Comparison of ENCODE assay signal across 8 cellular contexts in the genomic region with DNA sequence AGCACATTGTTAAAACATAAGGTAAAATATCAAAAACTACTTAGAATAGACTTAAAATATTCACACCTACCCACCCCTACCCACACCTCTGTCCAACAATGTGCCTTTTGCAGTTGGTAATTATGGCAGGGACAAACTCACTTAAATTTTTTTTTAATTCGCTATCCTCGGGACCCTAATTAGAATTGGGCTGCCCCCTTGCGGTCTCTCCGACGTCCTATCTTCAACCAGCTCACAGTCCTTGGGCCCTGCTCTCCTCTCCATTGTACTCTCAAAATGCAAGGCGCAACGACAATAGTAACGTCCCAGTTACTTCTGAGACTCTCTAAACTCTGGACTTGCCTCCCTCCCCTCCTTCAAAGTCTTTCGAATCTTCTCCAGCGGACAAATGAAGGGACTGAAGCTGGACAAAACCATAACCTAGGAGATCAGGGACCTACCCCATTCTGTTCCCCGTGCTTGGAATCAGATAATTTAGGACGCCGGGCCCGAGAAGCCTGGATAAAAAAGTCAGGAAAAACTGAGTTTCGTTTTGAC. TPM values are rescaled to one million over a fixed set of nuclear protein-coding genes. Genes with fewer than 3 reads are reported as not detected.
DNase-seq lines count a peak whose midpoint lies in the region; ATAC-seq, FAIRE-seq and TF ChIP-seq lines count a peak whose summit lies in the region.

No MANE protein-coding gene starts in this region.

- H3K4me3 Mint-ChIP-seq in T-helper 2 cell treated with Interferon-gamma antibody and Interleukin-4, amounts not matched to agents 5 μg/mL and 100 μg/mL, for 36 hours = peak overlapping the region; percentile 86

- H3K36me3 ChIP-seq in K562 (ENCODE audit: control insufficient read depth, insufficient read depth, low read length) = no peaks in the 10 kb centered on the region
- H3K36me3 ChIP-seq in iPS-18a (ENCODE audit: control insufficient read depth, low read depth, low read length) = no peaks in the 10 kb centered on the region
- H3K36me3 ChIP-seq in sigmoid colon = peaks cover 0 to 27% (median under 1%) of the 10 kb centered on the region in 4 donors

- no peaks in the 10 kb centered on the region for H3K9me1 ChIP-seq in K562 (ENCODE audit: control insufficient read depth, insufficient read depth, low read length)

- TF ChIP-seq EP300 in K562 (IDR thresholded peaks at IDR 0.05; ENCODE audit: low read length) = no peak
- TF ChIP-seq EP300 in sigmoid colon (IDR thresholded peaks at IDR 0.05) = no peak

- H4K20me1 ChIP-seq in K562 (replicated peaks; ENCODE audit: control insufficient read depth, insufficient read depth, low read length) = no peaks in the 10 kb centered on the region

- no peaks in the 10 kb centered on the region for H3K9me3 Mint-ChIP-seq in T-helper 2 cell treated with Interferon-gamma antibody and Interleukin-4, amounts not matched to agents 5 μg/mL and 100 μg/mL, for 36 hours

- H3K27me3 Mint-ChIP-seq in T-helper 2 cell treated with Interferon-gamma antibody and Interleukin-4, amounts not matched to agents 5 μg/mL and 100 μg/mL, for 36 hours (ENCODE audit: low read depth) = peaks cover 14% of the 10 kb centered on the region

- DNase-seq in EL (peak; percentile 75), NCI-H1092 treated with DMSO at 0.1 percent for 48 hours (lab: John Stamatoyannopoulos, UW) (peak; percentile 78), K562 (ENCODE audit: extremely low read depth in 1 of 4, low spot score in 3 of 4) (peak; percentile 46 to 67 (median 50)), sigmoid colon (peak; percentile 89)
- DNase-seq in T-helper 2 cell treated with Interferon-gamma antibody and Interleukin-4, amounts not matched to agents 5 μg/mL and 100 μg/mL, for 36 hours (ENCODE audit: low spot score) = peak; percentile 35

- TF ChIP-seq POLR2A in K562 (conservative IDR thresholded peaks at IDR 0.05) = no peak
- TF ChIP-seq POLR2A in sigmoid colon (IDR thresholded peaks at IDR 0.05) = peak in 1 of 2 donors; percentile 51

- peaks cover 0 to 14% of the 10 kb centered on the region in 2 experiments; a peak in 3 of 5 replicates for H3K4me1 ChIP-seq in K562 (replicated peaks in 1 of 2; ENCODE audit: control insufficient read depth in 2 of 2, insufficient read depth in 2 of 2, low read length in 2 of 2)
- peaks cover 3% of the 10 kb centered on the region for H3K4me1 ChIP-seq in iPS-18a (ENCODE audit: control insufficient read depth, low read depth, low read length)
- peaks cover 0 to 34% (median 29%) of the 10 kb centered on the region in 4 donors for H3K4me1 ChIP-seq in sigmoid colon

- BruUV-seq in K562 (replicated peaks; lab: Mats Ljungman, UMichigan) = no TSS peak

- CTCF ChIA-PET in K562 (lab: Yijun Ruan, JAX; ENCODE audit: low intra/inter-chr PET ratio) = interaction anchor here (0.6 to 4.0 kb wide), 3 partner anchors 26 to 95 kb away, joined by 4 to 43 read pairs (median 5); no protein-coding TSS in a partner anchor

- H3K9me3 ChIP-seq in K562 (replicated peaks; ENCODE audit: control insufficient read depth, insufficient read depth, low read depth, low read length) (no peaks in the 10 kb centered on the region), iPS-18a (ENCODE audit: control insufficient read depth, low read depth, low read length) (no peaks in the 10 kb centered on the region), sigmoid colon (no peaks in the 10 kb centered on the region)

- H3K4me2 ChIP-seq in K562 (ENCODE audit: insufficient read depth, low read length) = peak overlapping the region; percentile 29; the same call in 1 of the 2 replicates

- H3K4me3 ChIP-seq in K562 = no peak overlapping the region
- H3K4me3 ChIP-seq in iPS-18a (ENCODE audit: low read length) = peak overlapping the region; percentile 79
- H3K4me3 ChIP-seq in sigmoid colon = peak overlapping the region; percentile 42 to 71 (median 64)

- peaks cover 1% of the 10 kb centered on the region for H3K36me3 Mint-ChIP-seq in T-helper 2 cell treated with Interferon-gamma antibody and Interleukin-4, amounts not matched to agents 5 μg/mL and 100 μg/mL, for 36 hours (ENCODE audit: low read depth)

- H3K9ac ChIP-seq in K562 (ENCODE audit: insufficient read depth in 1 of 2, low read depth in 2 of 2, low read length in 2 of 2) (no peak overlapping the region; a peak in 2 of 4 replicates), iPS-18a (ENCODE audit: low read length) (peak overlapping the region; percentile 90)

- H3K27me3 ChIP-seq in K562 (ENCODE audit: control insufficient read depth in 2 of 2, insufficient read depth in 2 of 2, low read length in 2 of 2) (no peaks in the 10 kb centered on the region), iPS-18a (ENCODE audit: control insufficient read depth, insufficient read depth, low read length) (peaks cover 10% of the 10 kb centered on the region), sigmoid colon (no peaks in the 10 kb centered on the region)

- intact Hi-C loops in K562 (cut with micrococcal nuclease) (loop anchor here (1.0 kb wide), 1 partner anchor 26 kb away; no protein-coding TSS in a partner anchor), sigmoid colon (cut with DNase I) (loop anchor here (1.0 to 5.0 kb wide), 4 partner anchors 25 to 119 kb away; partner anchors contain the start of genes PRPF3 and RPRD2)

- TF ChIP-seq CTCF in K562 (IDR thresholded peaks at IDR 0.05 in 2 of 3, conservative IDR thresholded peaks at IDR 0.05 in 1 of 3; ENCODE audit: insufficient read depth in 2 of 3, low read depth in 1 of 3, low read length in 3 of 3) (peak; percentile 69 to 85 (median 70)), sigmoid colon (IDR thresholded peaks at IDR 0.05) (peak; percentile 47 to 87 (median 74))

- peak overlapping the region; percentile 81 for H3K27ac Mint-ChIP-seq in T-helper 2 cell treated with Interferon-gamma antibody and Interleukin-4, amounts not matched to agents 5 μg/mL and 100 μg/mL, for 36 hours

- peak; percentile 91 for ATAC-seq in K562
- no peak for ATAC-seq in HG02938 (IDR thresholded peaks at IDR 0.05; ENCODE audit: unreplicated experiment)
- ATAC-seq in HG03442 (IDR thresholded peaks at IDR 0.05; ENCODE audit: unreplicated experiment) = no peak

- peak; percentile 50 to 72; a peak in 3 of 4 replicates for TF ChIP-seq RAD21 in K562 (CRISPR knock-in tag; conservative IDR thresholded peaks at IDR 0.05 in 1 of 2, IDR thresholded peaks at IDR 0.05 in 1 of 2)

- H3K27ac ChIP-seq in K562 (ENCODE audit: extremely low read depth, low read depth, low read length) (peak overlapping the region; percentile 39; the same call in 2 of the 3 replicates), iPS-18a (ENCODE audit: low read length) (peak overlapping the region; percentile 62), sigmoid colon (peak overlapping the region; percentile 94 to 96 (median 95))

- WGBS in K562 (ENCODE audit: insufficient coverage, low coverage, missing lambda C conversion rate) = 25% methylated on average over 15 of the region's 15 CpGs
- WGBS in sigmoid colon, 2 donors = 2 to 5% methylated on average over 15 of the region's 15 CpGs

- H2AFZ ChIP-seq in K562 (ENCODE audit: low read depth, low read length) = peak overlapping the region; percentile 88

- POLR2A ChIA-PET in K562 (lab: Yijun Ruan, JAX) = interaction anchor here (1.0 kb wide), 1 partner anchor 9 kb away, joined by 3 read pairs; the partner anchor contains the start of gene C1orf54

- H3K79me2 ChIP-seq in K562 (ENCODE audit: control insufficient read depth, insufficient read depth, low read length) = no peaks in the 10 kb centered on the region

- FAIRE-seq in K562 (lab: Jason Lieb, UNC) = peak; percentile 65

- peaks cover 28% of the 10 kb centered on the region for H3K4me1 Mint-ChIP-seq in T-helper 2 cell treated with Interferon-gamma antibody and Interleukin-4, amounts not matched to agents 5 μg/mL and 100 μg/mL, for 36 hours (ENCODE audit: low read depth)

- in situ Hi-C loops in K562 (cut with MboI) = no loop called here

RNA-seq across cellular contexts. Expression of gene CIART, which starts 1.1 kb away (rescaled TPM):
- total RNA-seq in K562 (2011; cell fraction: chromatin; rRNA removed; ENCODE audit: low replicate concordance) = 0.67 and 1.3 TPM in 2 replicates
- 0.67 TPM in 1 of 2 replicates, not detected in the other for total RNA-seq in K562 (2011; cell fraction: nucleolus; rRNA removed)
- total RNA-seq in K562 (2011; cell fraction: nucleoplasm; rRNA removed) = 0.29 and 1.5 TPM in 2 replicates
- 0.41 TPM in 1 of 2 replicates, not detected in the other for total RNA-seq in K562 (2014; rRNA removed)
- total RNA-seq in K562 (2014; rRNA removed; fragmentation: Illumina TruSeq; extraction: Trizol) = 0.15 TPM in 1 of 2 replicates, not detected in the other
- 0.22 TPM in 1 of 2 replicates, not detected in the other for total RNA-seq in K562 (2015; rRNA removed; fragmentation: Illumina TruSeq; extraction: Trizol)
- 0.35 TPM in 1 of 2 replicates, not detected in the other for total RNA-seq in K562 (2021)
- polyA plus RNA-seq in K562 (2011; rRNA removed) = 0.30 TPM in 1 of 2 replicates, not detected in the other
- 0.12 and 0.19 TPM in 2 replicates for polyA plus RNA-seq in K562 (2011; cell fraction: cytosol; rRNA removed)
- 1.1 and 1.3 TPM in 2 replicates for polyA plus RNA-seq in K562 (2011; cell fraction: nucleus; rRNA removed)
- 0.10 and 0.44 TPM in 2 replicates for polyA plus RNA-seq in K562 (2012)
- 0.19 and 0.35 TPM in 2 replicates for polyA plus RNA-seq in K562 (2014; fragmentation: Illumina TruSeq; extraction: Trizol)
- polyA plus RNA-seq in K562 (2014; fragmentation: Nextera tagmentation; extraction: Ambion mirVana) = under 1 TPM; 0.07 to 0.21 TPM
- 0.19 and 1.1 TPM in 2 replicates for polyA plus RNA-seq in K562 (2014; rRNA removed)
- polyA minus RNA-seq in K562 (2011; rRNA and poly(A)+ RNA removed) = not detected in 2 replicates
- polyA minus RNA-seq in K562 (2011; cell fraction: cytosol; rRNA and poly(A)+ RNA removed) = not detected in 2 replicates
- polyA minus RNA-seq in K562 (2011; cell fraction: nucleus; rRNA and poly(A)+ RNA removed) = not detected in 2 replicates
- 10 to 100 TPM; 11.4 to 15.3 (median 13.5) TPM for total RNA-seq in sigmoid colon
- 1 to 10 TPM in 2 of 3 donors, not detected in 1; 2.5 to 4.2 TPM for polyA plus RNA-seq in sigmoid colon

RNA-seq across cellular contexts. Expression of gene C1orf54, which starts 8.7 kb away (rescaled TPM):
- 0.81 and 0.97 TPM in 2 replicates for total RNA-seq in K562 (2011; cell fraction: chromatin; rRNA removed; ENCODE audit: low replicate concordance)
- total RNA-seq in K562 (2011; cell fraction: nucleolus; rRNA removed) = 0.50 TPM in 1 of 2 replicates, not detected in the other
- total RNA-seq in K562 (2011; cell fraction: nucleoplasm; rRNA removed) = 0.29 TPM in 1 of 2 replicates, not detected in the other
- total RNA-seq in K562 (2014; rRNA removed) (not detected in 2 replicates), K562 (2014; rRNA removed; fragmentation: Illumina TruSeq; extraction: Trizol) (0.65 and 1.1 TPM in 2 replicates), K562 (2015; rRNA removed; fragmentation: Illumina TruSeq; extraction: Trizol) (1.1 and 2.2 TPM in 2 replicates), K562 (2021) (0.20 and 1.00 TPM in 2 replicates), sigmoid colon (10 to 100 TPM; 14.8 to 49.7 (median 39.4) TPM)
- polyA plus RNA-seq in K562 (2011; rRNA removed) (1.2 and 3.4 TPM in 2 replicates), K562 (2014; fragmentation: Illumina TruSeq; extraction: Trizol) (1.0 and 1.2 TPM in 2 replicates), K562 (2014; fragmentation: Nextera tagmentation; extraction: Ambion mirVana) (1 to 10 TPM; 2.0 to 2.5 TPM), K562 (2014; rRNA removed) (0.33 and 1.1 TPM in 2 replicates), sigmoid colon (10 to 100 TPM; 15.7 to 27.0 (median 23.8) TPM)
- 0.48 and 2.8 TPM in 2 replicates for polyA plus RNA-seq in K562 (2011; cell fraction: cytosol; rRNA removed)
- 0.47 and 1.8 TPM in 2 replicates for polyA plus RNA-seq in K562 (2011; cell fraction: nucleus; rRNA removed)
- polyA plus RNA-seq in K562 (2012) = 2.7 and 2.8 TPM in 2 replicates
- polyA minus RNA-seq in K562 (2011; rRNA and poly(A)+ RNA removed) = 0.30 TPM in 1 of 2 replicates, not detected in the other
- 1.0 TPM in 1 of 2 replicates, not detected in the other for polyA minus RNA-seq in K562 (2011; cell fraction: cytosol; rRNA and poly(A)+ RNA removed)
- polyA minus RNA-seq in K562 (2011; cell fraction: nucleus; rRNA and poly(A)+ RNA removed) = 0.67 TPM in 1 of 2 replicates, not detected in the other

RNA-seq across cellular contexts. Expression of gene MRPS21, which starts 12.4 kb away (rescaled TPM):
- 67.0 and 94.2 TPM in 2 replicates for total RNA-seq in K562 (2011; cell fraction: chromatin; rRNA removed; ENCODE audit: low replicate concordance)
- total RNA-seq in K562 (2011; cell fraction: nucleolus; rRNA removed) = 81.9 and 86.1 TPM in 2 replicates
- total RNA-seq in K562 (2011; cell fraction: nucleoplasm; rRNA removed) = 80.3 and 84.8 TPM in 2 replicates
- total RNA-seq in K562 (2014; rRNA removed) = 139 and 144 TPM in 2 replicates
- 163 and 164 TPM in 2 replicates for total RNA-seq in K562 (2014; rRNA removed; fragmentation: Illumina TruSeq; extraction: Trizol)
- total RNA-seq in K562 (2015; rRNA removed; fragmentation: Illumina TruSeq; extraction: Trizol) = 123 and 132 TPM in 2 replicates
- 131 and 133 TPM in 2 replicates for total RNA-seq in K562 (2021)
- polyA plus RNA-seq in K562 (2011; rRNA removed) = 151 and 182 TPM in 2 replicates
- 57.7 and 87.2 TPM in 2 replicates for polyA plus RNA-seq in K562 (2011; cell fraction: cytosol; rRNA removed)
- polyA plus RNA-seq in K562 (2011; cell fraction: nucleus; rRNA removed) = 213 and 215 TPM in 2 replicates
- 74.4 and 116 TPM in 2 replicates for polyA plus RNA-seq in K562 (2012)
- polyA plus RNA-seq in K562 (2014; fragmentation: Illumina TruSeq; extraction: Trizol) = 115 and 119 TPM in 2 replicates
- polyA plus RNA-seq in K562 (2014; fragmentation: Nextera tagmentation; extraction: Ambion mirVana) = 100 to 1,000 TPM; 374 to 407 TPM
- 149 and 173 TPM in 2 replicates for polyA plus RNA-seq in K562 (2014; rRNA removed)
- 42.5 and 52.5 TPM in 2 replicates for polyA minus RNA-seq in K562 (2011; rRNA and poly(A)+ RNA removed)
- polyA minus RNA-seq in K562 (2011; cell fraction: cytosol; rRNA and poly(A)+ RNA removed) = 20.5 and 26.2 TPM in 2 replicates
- 21.0 and 32.3 TPM in 2 replicates for polyA minus RNA-seq in K562 (2011; cell fraction: nucleus; rRNA and poly(A)+ RNA removed)
- 10 to 100 TPM; 36.8 to 68.3 (median 58.4) TPM for total RNA-seq in sigmoid colon
- polyA plus RNA-seq in sigmoid colon = 10 to 100 TPM; 64.3 to 94.3 (median 71.0) TPM

RNA-seq across cellular contexts. Expression of gene APH1A, which starts 12.5 kb away (rescaled TPM):
- 115 and 218 TPM in 2 replicates for total RNA-seq in K562 (2011; cell fraction: chromatin; rRNA removed; ENCODE audit: low replicate concordance)
- total RNA-seq in K562 (2011; cell fraction: nucleolus; rRNA removed) = 215 and 226 TPM in 2 replicates
- 182 and 231 TPM in 2 replicates for total RNA-seq in K562 (2011; cell fraction: nucleoplasm; rRNA removed)
- total RNA-seq in K562 (2014; rRNA removed) (48.8 and 59.0 TPM in 2 replicates), K562 (2014; rRNA removed; fragmentation: Illumina TruSeq; extraction: Trizol) (70.6 and 74.0 TPM in 2 replicates), K562 (2015; rRNA removed; fragmentation: Illumina TruSeq; extraction: Trizol) (77.0 and 79.1 TPM in 2 replicates), K562 (2021) (97.3 and 98.6 TPM in 2 replicates), sigmoid colon (10 to 100 TPM; 44.6 to 59.2 (median 48.0) TPM)
- polyA plus RNA-seq in K562 (2011; rRNA removed) (111 and 123 TPM in 2 replicates), K562 (2014; fragmentation: Illumina TruSeq; extraction: Trizol) (84.5 and 93.5 TPM in 2 replicates), K562 (2014; fragmentation: Nextera tagmentation; extraction: Ambion mirVana) (1 to 10 TPM; 5.6 to 6.0 TPM), K562 (2014; rRNA removed) (86.8 and 89.4 TPM in 2 replicates), sigmoid colon (100 to 1,000 TPM; 134 to 228 (median 145) TPM)
- polyA plus RNA-seq in K562 (2011; cell fraction: cytosol; rRNA removed) = 167 and 205 TPM in 2 replicates
- polyA plus RNA-seq in K562 (2011; cell fraction: nucleus; rRNA removed) = 121 and 152 TPM in 2 replicates
- 80.8 and 88.2 TPM in 2 replicates for polyA plus RNA-seq in K562 (2012)
- polyA minus RNA-seq in K562 (2011; rRNA and poly(A)+ RNA removed) = 96.8 and 108 TPM in 2 replicates
- polyA minus RNA-seq in K562 (2011; cell fraction: cytosol; rRNA and poly(A)+ RNA removed) = 39.9 and 46.7 TPM in 2 replicates
- polyA minus RNA-seq in K562 (2011; cell fraction: nucleus; rRNA and poly(A)+ RNA removed) = 49.7 and 72.8 TPM in 2 replicates

RNA-seq across cellular contexts. Expression of gene CA14, which starts 23.7 kb away (rescaled TPM):
- total RNA-seq in K562 (2011; cell fraction: chromatin; rRNA removed; ENCODE audit: low replicate concordance) = 0.60 TPM in 1 of 2 replicates, not detected in the other
- 0.39 and 0.50 TPM in 2 replicates for total RNA-seq in K562 (2011; cell fraction: nucleolus; rRNA removed)
- 0.53 TPM in 1 of 2 replicates, not detected in the other for total RNA-seq in K562 (2011; cell fraction: nucleoplasm; rRNA removed)
- total RNA-seq in K562 (2014; rRNA removed) = not detected in 2 replicates
- 0.15 and 0.16 TPM in 2 replicates for total RNA-seq in K562 (2014; rRNA removed; fragmentation: Illumina TruSeq; extraction: Trizol)
- 0.33 and 0.41 TPM in 2 replicates for total RNA-seq in K562 (2015; rRNA removed; fragmentation: Illumina TruSeq; extraction: Trizol)
- 0.22 and 0.36 TPM in 2 replicates for total RNA-seq in K562 (2021)
- polyA plus RNA-seq in K562 (2011; rRNA removed) = 0.13 and 0.24 TPM in 2 replicates
- 0.13 and 0.24 TPM in 2 replicates for polyA plus RNA-seq in K562 (2011; cell fraction: cytosol; rRNA removed)
- 0.24 and 0.25 TPM in 2 replicates for polyA plus RNA-seq in K562 (2011; cell fraction: nucleus; rRNA removed)
- polyA plus RNA-seq in K562 (2012) = 0.51 and 0.69 TPM in 2 replicates
- 0.15 and 0.16 TPM in 2 replicates for polyA plus RNA-seq in K562 (2014; fragmentation: Illumina TruSeq; extraction: Trizol)
- polyA plus RNA-seq in K562 (2014; fragmentation: Nextera tagmentation; extraction: Ambion mirVana) = under 1 TPM; 0.30 to 0.46 TPM
- 0.12 and 0.57 TPM in 2 replicates for polyA plus RNA-seq in K562 (2014; rRNA removed)
- 0.12 and 0.25 TPM in 2 replicates for polyA minus RNA-seq in K562 (2011; rRNA and poly(A)+ RNA removed)
- polyA minus RNA-seq in K562 (2011; cell fraction: cytosol; rRNA and poly(A)+ RNA removed) = not detected in 2 replicates
- polyA minus RNA-seq in K562 (2011; cell fraction: nucleus; rRNA and poly(A)+ RNA removed) = not detected in 2 replicates
- total RNA-seq in sigmoid colon = 1 to 10 TPM; 1.4 to 4.3 (median 1.5) TPM
- polyA plus RNA-seq in sigmoid colon = under 1 TPM in 1 of 3 donors, not detected in 2; 0.35 TPM

Comparison
In these comparisons a context has a peak if more than half of its experiments do, and no peak if none do; other contexts are left out.
1. DNase-seq: peak in every context shown above with its lines; median percentile 89 in sigmoid colon; 78 in NCI-H1092 treated with DMSO at 0.1 percent for 48 hours; 75 in EL; 50 in K562; 35 in T-helper 2 cell treated with Interferon-gamma antibody and Interleukin-4, amounts not matched to agents 5 μg/mL and 100 μg/mL, for 36 hours.
2. H3K27ac ChIP-seq: peak in every context shown above with its lines; median percentile 95 in sigmoid colon; 62 in iPS-18a; 39 in K562.
3. RNA of gene CIART, which starts 1.1 kb away (total RNA-seq): 11.4 to 15.3 TPM in sigmoid colon; 0.15 to 1.5 TPM in K562; every median in the first group is over 4 times any median in the second.
4. RNA of gene C1orf54, which starts 8.7 kb away (total RNA-seq): 14.8 to 49.7 TPM in sigmoid colon; 0.20 to 2.2 TPM in K562; every median in the first group is over 4 times any median in the second.